8 cellular contexts compared by ENCODE assay signal in the genomic region with DNA sequence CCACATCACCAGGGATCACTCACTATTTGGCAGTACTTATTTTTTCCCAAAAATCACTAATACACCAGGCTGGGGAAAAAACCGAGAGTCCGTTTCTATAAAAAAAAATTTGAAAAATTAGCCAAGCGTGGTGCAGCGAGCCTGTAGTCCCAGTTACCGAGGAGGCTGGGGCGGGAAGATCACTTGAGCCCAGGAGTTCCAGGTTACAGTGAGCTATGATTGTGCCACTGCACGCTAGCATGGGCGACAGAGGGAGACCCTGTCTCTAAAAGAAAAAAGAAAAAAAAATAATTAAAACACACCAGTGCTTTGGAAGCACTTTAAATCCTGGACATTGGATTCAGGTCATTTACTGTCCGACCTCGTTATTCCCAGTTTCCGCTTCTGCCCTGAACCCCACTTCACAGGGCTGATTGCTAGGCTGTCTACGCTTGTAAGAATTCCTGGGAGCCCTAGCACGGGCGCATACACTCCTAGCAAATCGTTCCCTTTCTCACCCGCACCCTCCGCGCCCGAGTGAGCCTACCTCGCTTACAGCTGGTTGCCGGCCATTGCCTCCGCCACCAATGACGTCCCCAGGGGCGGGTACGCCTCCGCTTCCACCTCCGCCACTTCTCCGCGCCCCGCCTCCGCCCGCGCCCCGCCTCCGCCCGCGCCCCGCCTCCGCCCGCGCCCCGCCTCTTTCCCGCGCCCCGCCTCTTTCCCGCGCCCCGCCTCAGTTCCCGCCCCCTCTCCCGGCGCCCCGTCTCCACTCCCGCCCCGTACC. TPM values are rescaled to one million over a fixed set of nuclear protein-coding genes. Genes with fewer than 3 reads are reported as not detected.
DNase-seq lines count a peak whose midpoint lies in the region; ATAC-seq and TF ChIP-seq lines count a peak whose summit lies in the region.

A gene (minus strand): TSS at position 571 of the 766 bp plus-strand sequence. CDS start 5,950 bp downstream, outside the sequence.

- TF ChIP-seq CTCF in cardiac muscle cell (IDR thresholded peaks at IDR 0.05; ENCODE audit: low read depth, low read length) = no peak

- DNase-seq in A172 (ENCODE audit: low spot score) = no peak
- DNase-seq in NCI-H187 treated with DMSO at 0.1 percent for 48 hours (lab: John Stamatoyannopoulos, UW) = peak; percentile 82
- peak in 1 of 2 donors; percentile 27 for DNase-seq in activated T-cell treated with anti-CD3 and anti-CD28 coated beads, Interleukin-2, amount 50 U/mL, for 72 hours
- DNase-seq in cardiac muscle cell (ENCODE audit: low read depth in 1 of 2, low spot score in 1 of 2) = no peak
- DNase-seq in pulmonary artery endothelial cell (ENCODE audit: low read depth, low spot score) = no peak
- no peak for DNase-seq in activated gamma-delta T cell (lab: John Stamatoyannopoulos, UW)

- peaks cover 4% of the 10 kb centered on the region in 2 donors for H3K36me3 Mint-ChIP-seq in activated T-cell treated with anti-CD3 and anti-CD28 coated beads, Interleukin-2, amount 50 U/mL, for 72 hours (ENCODE audit: insufficient read depth in 2 of 2)

- peaks cover 33% of the 10 kb centered on the region for H3K4me1 Mint-ChIP-seq in activated T-cell treated with anti-CD3 and anti-CD28 coated beads, Interleukin-2, amount 50 U/mL, for 72 hours (ENCODE audit: low read depth)

- no peaks in the 10 kb centered on the region for H3K9me3 ChIP-seq in cardiac muscle cell (ENCODE audit: low read depth)

- peak within 1 kb of the TSS; percentile 97 to 99 for H3K4me3 Mint-ChIP-seq in activated T-cell treated with anti-CD3 and anti-CD28 coated beads, Interleukin-2, amount 50 U/mL, for 72 hours

- ATAC-seq in GM18508 (IDR thresholded peaks at IDR 0.05; ENCODE audit: insufficient read depth, unreplicated experiment) (peak; percentile 24), HG02970 (IDR thresholded peaks at IDR 0.05; ENCODE audit: low FRiP score, unreplicated experiment) (peak; percentile 64)
- peak; percentile 70 to 71 for ATAC-seq in activated T-cell treated with anti-CD3 and anti-CD28 coated beads, Interleukin-2, amount 50 U/mL, for 72 hours (replicated peaks in 1 of 2)

- no peaks in the 10 kb centered on the region for H3K27me3 ChIP-seq in cardiac muscle cell

- H3K4me1 ChIP-seq in cardiac muscle cell (ENCODE audit: low read depth) = peaks cover 13% of the 10 kb centered on the region

- peak within 1 kb of the TSS; percentile 94 for H3K27ac Mint-ChIP-seq in activated T-cell treated with anti-CD3 and anti-CD28 coated beads, Interleukin-2, amount 50 U/mL, for 72 hours

- peak within 1 kb of the TSS; percentile 91 for H3K27ac ChIP-seq in cardiac muscle cell

- peaks cover 0 to 4% of the 10 kb centered on the region in 2 donors for H3K9me3 Mint-ChIP-seq in activated T-cell treated with anti-CD3 and anti-CD28 coated beads, Interleukin-2, amount 50 U/mL, for 72 hours

- peak within 1 kb of the TSS; percentile 96 for H3K4me3 ChIP-seq in cardiac muscle cell

- H3K36me3 ChIP-seq in cardiac muscle cell = no peaks in the 10 kb centered on the region

- H3K27me3 Mint-ChIP-seq in activated T-cell treated with anti-CD3 and anti-CD28 coated beads, Interleukin-2, amount 50 U/mL, for 72 hours (ENCODE audit: low read depth) = no peaks in the 10 kb centered on the region

RNA-seq across cellular contexts. Expression of the gene that starts here (rescaled TPM):
- 15.4 and 17.9 TPM in 2 replicates for total RNA-seq in A172 (2014; rRNA removed; shearing (Covaris generic))
- 1 to 10 TPM; 6.7 to 8.2 TPM for total RNA-seq in activated T-cell treated with anti-CD3 and anti-CD28 coated beads, Interleukin-2, amount 50 U/mL, for 72 hours
- total RNA-seq in cardiac muscle cell (9.5 and 13.1 TPM in 2 replicates), pulmonary artery endothelial cell (20.8 and 21.0 TPM in 2 replicates)
- 13.5 and 14.0 TPM in 2 replicates for polyA plus RNA-seq in cardiac muscle cell
